11 cellular contexts compared by ENCODE assay signal in genomic region chr10:114577133-114577532, GRCh38.
A peak's percentile ranks its signal among the peaks of the same experiment; 100 is the strongest.
DNase-seq lines count a peak whose midpoint lies in the region; ATAC-seq and TF ChIP-seq lines count a peak whose summit lies in the region.
"Had no signal": no experiment of that assay in that cellular context is flagged by ENCODE, and none has a peak within 500 bp of the region (broad histone marks: within the 10 kb centered on the region; RNA-seq: fewer than 3 reads in every experiment).

No MANE protein-coding gene starts in this region.

- peaks cover 11% of the 10 kb centered on the region for H3K4me1 ChIP-seq in SJSA1 (replicated peaks)

- no peaks in the 10 kb centered on the region for H3K9me3 ChIP-seq in SJSA1 (replicated peaks)

- ATAC-seq in omental fat pad (ENCODE audit: low FRiP score) = peak; percentile 52
- ATAC-seq in stimulated activated naive CD8-positive, alpha-beta T cell treated with anti-CD3 and anti-CD28 coated beads, Interleukin-15, Interleukin-2, amounts not matched to agents 100 U/mL and 50 U/mL, for 24 hours = no peak
- no peak for ATAC-seq in GM19463 (IDR thresholded peaks at IDR 0.05; ENCODE audit: unreplicated experiment)
- ATAC-seq: activated naive CD8-positive, alpha-beta T cell treated with anti-CD3 and anti-CD28 coated beads, Interleukin-2, amount 50 U/mL, for 24 hours had no signal

- no peak overlapping the region for H3K4me3 ChIP-seq in SJSA1

- peak; percentile 78 for DNase-seq in AG20443 (ENCODE audit: low spot score)
- DNase-seq in SJSA1 (ENCODE audit: low read depth in 1 of 2, low spot score in 2 of 2) = peak in 1 of 2 experiments; percentile 50
- peak; percentile 72 for DNase-seq in fibroblast of gingiva (ENCODE audit: low read depth)
- DNase-seq in omental fat pad (ENCODE audit: low spot score) = no peak
- DNase-seq in NCI-H748 treated with DMSO at 0.1 percent for 48 hours (lab: John Stamatoyannopoulos, UW) = no peak
- no peak for DNase-seq in COLO668 (lab: John Stamatoyannopoulos, UW; ENCODE audit: unreplicated experiment)
- no peak for DNase-seq in stimulated activated naive CD8-positive, alpha-beta T cell treated with anti-CD3 and anti-CD28 coated beads, Interleukin-15, Interleukin-2, amounts not matched to agents 100 U/mL and 50 U/mL, for 24 hours
- DNase-seq: activated CD4-positive, alpha-beta T cell treated with anti-CD3 and anti-CD28 coated beads, Interleukin-2, amount 50 U/mL, for 4 hours; activated naive CD8-positive, alpha-beta T cell treated with anti-CD3 and anti-CD28 coated beads, Interleukin-2, amount 50 U/mL, for 24 hours; NCI-H1417 had no signal

- no peak for TF ChIP-seq CTCF in omental fat pad (IDR thresholded peaks at IDR 0.05)

- H3K27ac ChIP-seq in SJSA1 = peak overlapping the region; percentile 22; the same call in 1 of the 2 replicates

- H3K36me3 ChIP-seq in SJSA1 = no peaks in the 10 kb centered on the region; the same call in 1 of the 2 replicates

- no peaks in the 10 kb centered on the region for H3K27me3 ChIP-seq in SJSA1 (replicated peaks)

Comparison
In these comparisons a context has a peak if more than half of its experiments do, and no peak if none do; other contexts are left out.
1. DNase-seq: peak in AG20443 (single experiment) and fibroblast of gingiva (single experiment); none in omental fat pad (single experiment), NCI-H748 treated with DMSO at 0.1 percent for 48 hours (single experiment), COLO668 (single experiment) and stimulated activated naive CD8-positive, alpha-beta T cell treated with anti-CD3 and anti-CD28 coated beads, Interleukin-15, Interleukin-2, amounts not matched to agents 100 U/mL and 50 U/mL, for 24 hours (single experiment).